Comparison of ENCODE assay signal across 8 cellular contexts in the genomic region with DNA sequence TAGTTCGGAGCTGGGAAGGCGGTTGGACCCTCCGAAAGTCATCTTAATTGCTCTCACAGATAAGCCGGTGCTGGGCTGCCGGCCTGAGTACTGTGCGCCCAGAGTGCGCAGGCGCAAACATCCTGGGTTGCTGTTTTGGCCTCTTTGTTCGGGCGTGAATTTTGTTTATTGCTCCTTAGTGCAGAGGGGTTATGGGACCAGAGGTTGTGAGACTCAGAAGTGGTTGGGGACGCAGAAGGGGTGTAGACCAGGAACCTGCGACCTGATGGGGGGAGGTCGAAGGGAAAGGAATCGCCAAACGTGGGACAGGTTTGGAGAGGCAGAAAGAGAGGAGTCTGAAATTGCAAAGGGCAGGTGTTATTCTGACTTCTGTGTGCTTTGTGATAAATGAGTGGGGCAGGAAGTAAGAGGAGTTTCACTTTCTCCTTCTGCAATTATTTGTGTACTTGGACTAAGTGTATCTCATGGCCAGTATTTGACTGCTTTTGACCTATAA. TPM values are rescaled to one million over a fixed set of nuclear protein-coding genes. Genes with fewer than 3 reads are reported as not detected.
DNase-seq lines count a peak whose midpoint lies in the region; ATAC-seq and TF ChIP-seq lines count a peak whose summit lies in the region.

No MANE protein-coding gene starts in this region.

- peak overlapping the region; percentile 91 for H3K4me2 ChIP-seq in neural progenitor cell

- peak; percentile 83 for DNase-seq in AG09319 (ENCODE audit: extremely low read depth, low read depth)
- DNase-seq in NCI-H82 treated with DMSO at 0.1 percent for 48 hours (lab: John Stamatoyannopoulos, UW; ENCODE audit: unreplicated experiment), result peak; percentile 97
- peak; percentile 70 to 76 for DNase-seq in activated T-cell treated with anti-CD3 and anti-CD28 coated beads, Interleukin-2, amount 50 U/mL, for 72 hours
- DNase-seq in fibroblast of the conjunctiva (ENCODE audit: low read depth), result peak; percentile 91
- peak; percentile 96 for DNase-seq in neural progenitor cell (ENCODE audit: low spot score)
- peak; percentile 77 to 78 for DNase-seq in thyroid gland

- peak overlapping the region; percentile 100 for H2AFZ ChIP-seq in neural progenitor cell (replicated peaks)

- H3F3A ChIP-seq in neural progenitor cell (ENCODE audit: low read depth), result no peaks in the 10 kb centered on the region

- H4K20me1 ChIP-seq in neural progenitor cell (ENCODE audit: low read depth), result no peaks in the 10 kb centered on the region

- H3K4me1 Mint-ChIP-seq in activated T-cell treated with anti-CD3 and anti-CD28 coated beads, Interleukin-2, amount 50 U/mL, for 72 hours (ENCODE audit: low read depth), result peaks cover 43% of the 10 kb centered on the region
- H3K4me1 Mint-ChIP-seq in neural progenitor cell, result peaks cover 10% of the 10 kb centered on the region

- ATAC-seq in HG03135 (IDR thresholded peaks at IDR 0.05; ENCODE audit: unreplicated experiment), result peak; percentile 45
- peak; percentile 48 to 50 for ATAC-seq in activated T-cell treated with anti-CD3 and anti-CD28 coated beads, Interleukin-2, amount 50 U/mL, for 72 hours (replicated peaks in 1 of 2)

- peaks cover 40% of the 10 kb centered on the region for H3K79me2 ChIP-seq in neural progenitor cell (ENCODE audit: low read depth)

- H3K36me3 Mint-ChIP-seq in activated T-cell treated with anti-CD3 and anti-CD28 coated beads, Interleukin-2, amount 50 U/mL, for 72 hours (ENCODE audit: insufficient read depth in 2 of 2), result peaks cover 17 to 35% of the 10 kb centered on the region in 2 donors
- H3K36me3 Mint-ChIP-seq in neural progenitor cell, result peaks cover 29% of the 10 kb centered on the region

- H3K9me3 ChIP-seq in neural progenitor cell (ENCODE audit: low read depth), result no peaks in the 10 kb centered on the region
- no peaks in the 10 kb centered on the region for H3K9me3 ChIP-seq in thyroid gland

- H3K4me3 Mint-ChIP-seq in activated T-cell treated with anti-CD3 and anti-CD28 coated beads, Interleukin-2, amount 50 U/mL, for 72 hours, result peak overlapping the region; percentile 91 to 93
- H3K4me3 Mint-ChIP-seq in neural progenitor cell, result peak overlapping the region; percentile 98

- peak overlapping the region; percentile 90 for H3K4me3 ChIP-seq in neural progenitor cell
- H3K4me3 ChIP-seq in thyroid gland (replicated peaks in 1 of 3), result peak overlapping the region; percentile 54 to 86 (median 83)

- H3K27ac Mint-ChIP-seq in activated T-cell treated with anti-CD3 and anti-CD28 coated beads, Interleukin-2, amount 50 U/mL, for 72 hours, result peak overlapping the region; percentile 89
- H3K27ac Mint-ChIP-seq in neural progenitor cell, result peak overlapping the region; percentile 100

- H3K9ac ChIP-seq in neural progenitor cell, result peak overlapping the region; percentile 95

- H3K27me3 ChIP-seq in neural progenitor cell, result no peaks in the 10 kb centered on the region
- H3K27me3 ChIP-seq in thyroid gland, result no peaks in the 10 kb centered on the region

- 4% methylated on average over 15 of the region's 15 CpGs for WGBS in thyroid gland, 2 donors

- peaks cover 5 to 7% of the 10 kb centered on the region in 2 donors for H3K9me3 Mint-ChIP-seq in activated T-cell treated with anti-CD3 and anti-CD28 coated beads, Interleukin-2, amount 50 U/mL, for 72 hours
- H3K9me3 Mint-ChIP-seq in neural progenitor cell, result peaks cover 69% of the 10 kb centered on the region

- peak overlapping the region; percentile 84 for H3K27ac ChIP-seq in neural progenitor cell
- peak overlapping the region; percentile 76 to 97 (median 85) for H3K27ac ChIP-seq in thyroid gland

- H3K4me1 ChIP-seq in neural progenitor cell (peaks cover 6% of the 10 kb centered on the region), thyroid gland (peaks cover 0 to 6% of the 10 kb centered on the region in 2 donors)

- no peaks in the 10 kb centered on the region for H3K27me3 Mint-ChIP-seq in activated T-cell treated with anti-CD3 and anti-CD28 coated beads, Interleukin-2, amount 50 U/mL, for 72 hours (ENCODE audit: low read depth)
- peaks cover 7% of the 10 kb centered on the region for H3K27me3 Mint-ChIP-seq in neural progenitor cell (ENCODE audit: insufficient read depth, low read depth)

- intact Hi-C loops in thyroid gland (cut with DNase I), result loop anchor here (10.0 kb wide), 1 partner anchor 275 kb away; a partner anchor contains a TSS

- TF ChIP-seq CTCF in AG09319 (IDR thresholded peaks at IDR 0.05; ENCODE audit: low read depth, low read length) (no peak), neural progenitor cell (IDR thresholded peaks at IDR 0.05) (no peak), thyroid gland (IDR thresholded peaks at IDR 0.05) (no peak)

- H3K36me3 ChIP-seq in neural progenitor cell, result no peaks in the 10 kb centered on the region
- no peaks in the 10 kb centered on the region for H3K36me3 ChIP-seq in thyroid gland

- TF ChIP-seq POLR2A in GM18526 (IDR thresholded peaks at IDR 0.05; ENCODE audit: extremely low read depth, insufficient read length), result peak; percentile 34
- peak in 1 of 2 donors; percentile 1 for TF ChIP-seq POLR2A in thyroid gland (IDR thresholded peaks at IDR 0.05)

RNA-seq across cellular contexts. Expression of a gene that starts 0.6 kb away (rescaled TPM):
- total RNA-seq in activated T-cell treated with anti-CD3 and anti-CD28 coated beads, Interleukin-2, amount 50 U/mL, for 72 hours, result 1 to 10 TPM; 5.8 to 7.8 TPM
- total RNA-seq in neural progenitor cell (ENCODE audit: low replicate concordance), result 16.8 and 29.5 TPM in 2 replicates
- 10 to 100 TPM; 17.7 to 22.2 (median 18.5) TPM for total RNA-seq in thyroid gland

RNA-seq across cellular contexts. Expression of a gene that starts 38.1 kb away (rescaled TPM):
- total RNA-seq in activated T-cell treated with anti-CD3 and anti-CD28 coated beads, Interleukin-2, amount 50 U/mL, for 72 hours, result 10 to 100 TPM; 10.1 to 12.2 TPM
- total RNA-seq in neural progenitor cell (ENCODE audit: low replicate concordance) (55.9 and 67.7 TPM in 2 replicates), thyroid gland (10 to 100 TPM; 17.3 to 23.4 (median 17.8) TPM)

Comparison
In these comparisons a context has a peak if more than half of its experiments do, and no peak if none do; other contexts are left out.
1. Peak in every context shown above with its lines: DNase-seq, ATAC-seq, H3K4me3 ChIP-seq and H3K27ac ChIP-seq.